16 cellular contexts compared by ENCODE assay signal in genomic region chr17:50685334-50685665, GRCh38. TPM values are rescaled to one million over a fixed set of nuclear protein-coding genes. Genes with fewer than 3 reads are reported as not detected.
DNase-seq lines count a peak whose midpoint lies in the region; ATAC-seq, FAIRE-seq and TF ChIP-seq lines count a peak whose summit lies in the region.
"Had no signal": no experiment of that assay in that cellular context is flagged by ENCODE, and none has a peak within 500 bp of the region (broad histone marks: within the 10 kb centered on the region; RNA-seq: fewer than 3 reads in every experiment).

No MANE protein-coding gene starts in this region.

- H3K9ac ChIP-seq in duodenal mucosa (ENCODE audit: low read depth in 1 of 2, low read length in 2 of 2): no peak overlapping the region

- FAIRE-seq in pancreas (lab: Jason Lieb, UNC): no peak

- H3K9me3 ChIP-seq in Peyer's patch (no peaks in the 10 kb centered on the region), duodenal mucosa (ENCODE audit: control insufficient read depth in 1 of 2, low read length in 2 of 2) (no peaks in the 10 kb centered on the region), pancreas (no peaks in the 10 kb centered on the region)
- H3K9me3 ChIP-seq: SJCRH30 had no signal

- TF ChIP-seq POLR2A in Peyer's patch (IDR thresholded peaks at IDR 0.05): no peak

- WGBS in pancreas, 2 donors: 91 to 95% methylated on average over 1 of the region's 1 CpG

- no peak for ATAC-seq in pancreas

- in situ Hi-C loops in brain microvascular endothelial cell (cut with HindIII; ENCODE audit: low pct_ligation_motif_present, low sequenced_read_pairs): loop anchor here (25.0 kb wide), 1 partner anchor 123 kb away; the partner anchor contains the start of gene CACNA1G

- no peak overlapping the region for H3K4me3 ChIP-seq in Peyer's patch
- H3K4me3 ChIP-seq in duodenal mucosa (ENCODE audit: low read depth in 1 of 2, low read length in 2 of 2): no peak overlapping the region
- no peak overlapping the region for H3K4me3 ChIP-seq in pancreas
- no peak overlapping the region for H3K4me3 ChIP-seq in brain microvascular endothelial cell (ENCODE audit: low read depth, low read length)
- H3K4me3 ChIP-seq: SJCRH30 had no signal

- H3K27me3 ChIP-seq in Peyer's patch (no peaks in the 10 kb centered on the region), duodenal mucosa (ENCODE audit: control insufficient read depth in 1 of 2, insufficient read depth in 2 of 2, low read length in 2 of 2) (no peaks in the 10 kb centered on the region), pancreas (no peaks in the 10 kb centered on the region), brain microvascular endothelial cell (replicated peaks) (no peaks in the 10 kb centered on the region)
- H3K27me3 ChIP-seq: SJCRH30 had no signal

- TF ChIP-seq CTCF in C4-2B (conservative IDR thresholded peaks at IDR 0.05): no peak
- TF ChIP-seq CTCF in Peyer's patch (IDR thresholded peaks at IDR 0.05): no peak
- TF ChIP-seq CTCF in pancreas (IDR thresholded peaks at IDR 0.05): no peak
- no peak for TF ChIP-seq CTCF in brain microvascular endothelial cell (IDR thresholded peaks at IDR 0.05; ENCODE audit: low read depth, low read length, missing control alignments)

- no peaks in the 10 kb centered on the region for H3K36me3 ChIP-seq in Peyer's patch
- H3K36me3 ChIP-seq in duodenal mucosa (ENCODE audit: control insufficient read depth in 1 of 2, insufficient read depth in 2 of 2, low read length in 2 of 2): no peaks in the 10 kb centered on the region
- H3K36me3 ChIP-seq in pancreas: no peaks in the 10 kb centered on the region
- H3K36me3 ChIP-seq in brain microvascular endothelial cell (replicated peaks): no peaks in the 10 kb centered on the region
- H3K36me3 ChIP-seq: SJCRH30 had no signal

- no peak for DNase-seq in Peyer's patch
- DNase-seq in pancreas: no peak
- DNase-seq in dedifferentiated amniotic fluid mesenchymal stem cell (ENCODE audit: extremely low spot score): no peak
- DNase-seq in activated CD4-positive, alpha-beta T cell treated with anti-CD3 and anti-CD28 coated beads, Interleukin-2, amount 50 U/mL, for 48 hours: no peak
- DNase-seq in NK-92 treated with Interleukin-12 subunit alpha and Interleukin-12 subunit beta, amount 100 ng/mL, for 24 hours (lab: John Stamatoyannopoulos, UW): no peak
- DNase-seq in brain microvascular endothelial cell: no peak
- DNase-seq: H9, Kasumi-1, NCI-H1105, NCI-H1694, NCI-H2107, NCI-H2227 treated with DMSO at 0.1 percent for 48 hours, NCI-H524 had no signal

- intact Hi-C loops in pancreas (cut with DNase I): no loop called here

- H3K27ac ChIP-seq in C4-2B (peak overlapping the region; percentile 85), Peyer's patch (peak overlapping the region in 3 of 4 donors; percentile 67 to 91 (median 89)), duodenal mucosa (ENCODE audit: low read depth, low read length) (peak overlapping the region; percentile 44), pancreas (peak overlapping the region in 3 of 4 donors; percentile 68 to 92 (median 90)), brain microvascular endothelial cell (no peak overlapping the region)
- H3K27ac ChIP-seq: SJCRH30 had no signal

- peaks cover 0 to 61% (median 7%) of the 10 kb centered on the region in 4 donors for H3K4me1 ChIP-seq in Peyer's patch
- H3K4me1 ChIP-seq in duodenal mucosa (ENCODE audit: control insufficient read depth in 1 of 2, insufficient read depth in 2 of 2, low read length in 2 of 2): peaks cover 56 to 70% of the 10 kb centered on the region in 2 donors
- peaks cover 50 to 60% (median 60%) of the 10 kb centered on the region in 3 donors for H3K4me1 ChIP-seq in pancreas

RNA-seq across cellular contexts. Expression of gene ANKRD40, which starts 22.4 kb away (rescaled TPM):
- total RNA-seq in Peyer's patch (10 to 100 TPM; 18.2 to 24.7 (median 21.4) TPM), pancreas (10 to 100 TPM; 15.1 to 23.5 (median 17.3) TPM)
- polyA plus RNA-seq in pancreas: 10 to 100 TPM; 10.3 to 10.9 TPM

RNA-seq across cellular contexts. Expression of gene LUC7L3, which starts 34.1 kb away (rescaled TPM):
- 1,000 to 10,000 TPM in 1 of 4 donors, 100 to 1,000 TPM in 2, 10 to 100 TPM in 1; 77.2 to 1,326 (median 139) TPM for total RNA-seq in Peyer's patch
- total RNA-seq in pancreas: 10 to 100 TPM; 42.7 to 88.1 (median 59.3) TPM
- polyA plus RNA-seq in pancreas: 100 to 1,000 TPM in 1 of 2 donors, 10 to 100 TPM in 1; 87.4 to 210 TPM

RNA-seq across cellular contexts. Expression of gene ABCC3, which starts 50.6 kb away (rescaled TPM):
- total RNA-seq in Peyer's patch: 100 to 1,000 TPM; 190 to 683 (median 305) TPM
- 100 to 1,000 TPM in 1 of 6 donors, 10 to 100 TPM in 5; 47.2 to 103 (median 83.4) TPM for total RNA-seq in pancreas
- polyA plus RNA-seq in pancreas: 100 to 1,000 TPM; 163 to 209 TPM
